24 cellular contexts compared by ENCODE assay signal in the genomic region with DNA sequence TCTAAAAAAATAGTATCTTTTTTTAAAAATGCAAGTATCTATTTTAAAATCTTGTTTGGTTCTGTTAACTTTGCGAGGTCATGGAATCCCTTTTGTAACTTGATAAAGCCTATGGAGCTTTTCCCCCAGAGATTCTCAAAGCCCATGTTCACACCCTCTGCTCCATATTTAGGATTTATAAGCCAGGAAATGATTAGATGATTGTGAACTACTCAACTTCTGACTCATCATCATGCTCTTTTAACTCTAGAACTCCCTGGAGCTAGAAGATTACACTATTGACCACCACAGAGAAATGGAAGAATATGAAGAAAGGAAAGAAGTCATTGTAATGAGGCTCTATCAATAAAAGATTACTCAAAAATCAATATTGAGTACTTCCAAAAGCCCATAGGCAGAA. TPM values are rescaled to one million over a fixed set of nuclear protein-coding genes. Genes with fewer than 3 reads are reported as not detected.
DNase-seq lines count a peak whose midpoint lies in the region; TF ChIP-seq lines count a peak whose summit lies in the region.
"Had no signal": no experiment of that assay in that cellular context is flagged by ENCODE, and none has a peak within 500 bp of the region (broad histone marks: within the 10 kb centered on the region; RNA-seq: fewer than 3 reads in every experiment).

No MANE protein-coding gene starts in this region.

- H3K4me3 ChIP-seq in PC-9 (no peak overlapping the region), fibroblast of mammary gland (ENCODE audit: control insufficient read depth, low read depth, low read length) (peak overlapping the region; percentile 12), skeletal muscle cell (ENCODE audit: low read depth, low read length) (peak overlapping the region; percentile 7)
- H3K4me3 ChIP-seq: GM23338, Peyer's patch had no signal

- H4K20me1 ChIP-seq in PC-9 (ENCODE audit: insufficient read depth), result no peaks in the 10 kb centered on the region

- no peaks in the 10 kb centered on the region for H3K4me1 ChIP-seq in PC-9 (replicated peaks; ENCODE audit: insufficient read depth)
- H3K4me1 ChIP-seq: parathyroid adenoma, Peyer's patch had no signal

- H3K9me3 ChIP-seq in PC-9 (ENCODE audit: insufficient read depth, low read depth), result no peaks in the 10 kb centered on the region
- H3K9me3 ChIP-seq: Peyer's patch had no signal

- H3F3A ChIP-seq in PC-9 (ENCODE audit: insufficient read depth, low read depth), result no peaks in the 10 kb centered on the region

- POLR2A ChIA-PET in PC-9 (lab: Charles Lee; ENCODE audit: unreplicated experiment), result no interaction called here

- H2AFZ ChIP-seq in PC-9, result no peak overlapping the region
- H2AFZ ChIP-seq: GM23338, parathyroid adenoma had no signal

- H3K9me2 ChIP-seq in PC-9 (ENCODE audit: insufficient read depth), result no peaks in the 10 kb centered on the region

- no peak overlapping the region for H3K27ac ChIP-seq in PC-9
- H3K27ac ChIP-seq: parathyroid adenoma, Peyer's patch had no signal

- H3K36me3 ChIP-seq in PC-9 (ENCODE audit: low read depth), result no peaks in the 10 kb centered on the region
- H3K36me3 ChIP-seq: Peyer's patch had no signal

- no peak for TF ChIP-seq CTCF in PC-9 (conservative IDR thresholded peaks at IDR 0.05)
- no peak for TF ChIP-seq CTCF in fibroblast of mammary gland (conservative IDR thresholded peaks at IDR 0.05; ENCODE audit: control insufficient read depth, insufficient read depth, low read depth, low read length)

- BruUV-seq in PC-9 (replicated peaks; lab: Mats Ljungman, UMichigan), result no TSS peak

- peak; percentile 68 for DNase-seq in EH (ENCODE audit: low read depth)
- DNase-seq in PC-9, result no peak
- DNase-seq in fibroblast of mammary gland (ENCODE audit: low read depth), result peak; percentile 83
- peak; percentile 35 for DNase-seq in skeletal muscle cell (ENCODE audit: low read depth)
- no peak for DNase-seq in glomerular visceral epithelial cell (ENCODE audit: extremely low spot score)
- DNase-seq in NCI-H524 treated with DMSO at 0.1 percent for 48 hours (lab: John Stamatoyannopoulos, UW), result no peak
- DNase-seq in SW480 (ENCODE audit: low spot score), result no peak
- no peak for DNase-seq in RPMI8226
- DNase-seq: activated B cell treated with CpG ODN at 0.5 μM for 24 hours; activated gamma-delta T cell; C1 segment of cervical spinal cord; DMS53; hippocampal formation; left colon; MM.1S; NCI-H2029 treated with DMSO at 0.1 percent for 48 hours; NCI-H748 treated with DMSO at 0.1 percent for 48 hours; Peyer's patch; stimulated activated CD4-positive, alpha-beta T cell treated with anti-CD3 and anti-CD28 coated beads, Interleukin-15, amount 100 ng/mL, for 24 hours; substantia nigra had no signal

- CTCF ChIA-PET in PC-9 (lab: Charles Lee), result no interaction called here

- H3K4me2 ChIP-seq in PC-9, result peak overlapping the region; percentile 26; the same call in 1 of the 2 replicates
- H3K4me2 ChIP-seq: GM23338 had no signal

- intact Hi-C loops in PC-9 (cut with micrococcal nuclease; ENCODE audit: unreplicated experiment), result no loop called here

- no peaks in the 10 kb centered on the region for H3K27me3 ChIP-seq in PC-9 (ENCODE audit: insufficient read depth, low read depth)
- H3K27me3 ChIP-seq: Peyer's patch had no signal

- no peaks in the 10 kb centered on the region for H3K79me2 ChIP-seq in PC-9 (ENCODE audit: low read depth)
- H3K79me2 ChIP-seq: parathyroid adenoma had no signal

RNA-seq across cellular contexts. Expression of gene C3orf49, which starts 55.9 kb away (rescaled TPM):
- not detected in 2 replicates for total RNA-seq in PC-9 (2021)
- total RNA-seq: activated B cell treated with CpG ODN at 0.5 μM for 24 hours; epithelial cell of proximal tubule; GM23338; left colon; Peyer's patch; T-helper 1 cell treated with Interleukin-12 subunit alpha and Interleukin-12 subunit beta and Interleukin-4 antibody, amounts not matched to agents 30 ng/mL and 1 ng/mL, for 36 hours had no signal

Comparison
In these comparisons a context has a peak if more than half of its experiments do, and no peak if none do; other contexts are left out.
1. DNase-seq: peak in EH (single experiment), fibroblast of mammary gland (single experiment) and skeletal muscle cell (single experiment); none in PC-9 (0 of 2), glomerular visceral epithelial cell (single experiment), NCI-H524 treated with DMSO at 0.1 percent for 48 hours (single experiment), SW480 (single experiment) and RPMI8226 (single experiment).